ENCODE assay signal across 20 cellular contexts in the genomic region with DNA sequence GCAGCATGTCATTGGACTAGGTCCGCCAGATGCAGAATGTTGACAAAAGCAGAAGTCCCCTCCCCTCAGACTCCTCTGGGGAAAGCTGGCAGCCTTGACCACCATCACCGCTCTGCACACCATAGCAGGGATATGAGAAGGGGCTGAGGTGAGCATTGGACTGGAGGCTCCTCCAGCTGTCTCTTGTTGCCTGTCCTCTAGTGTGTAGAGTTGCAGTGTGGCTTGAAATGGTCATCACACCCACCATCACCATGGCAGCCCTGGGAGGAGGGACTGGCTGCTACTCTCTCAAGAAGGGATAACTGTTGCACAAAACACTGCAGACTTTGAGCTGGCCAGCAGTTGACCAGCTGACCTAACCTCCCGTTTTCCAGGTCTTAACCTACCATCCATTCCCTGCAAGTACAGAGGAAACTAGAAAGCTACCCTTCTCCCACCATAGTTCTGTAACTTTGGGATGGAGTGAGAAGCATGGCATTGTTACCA. TPM values are rescaled to one million over a fixed set of nuclear protein-coding genes. Genes with fewer than 3 reads are reported as not detected.
"Had no signal": no experiment of that assay in that cellular context is flagged by ENCODE, and none has a peak within 500 bp of the region (broad histone marks: within the 10 kb centered on the region; RNA-seq: fewer than 3 reads in every experiment).

No MANE protein-coding gene starts in this region.

- H3K9me3 ChIP-seq: SK-N-SH had no signal

- H3K9ac ChIP-seq: KMS-11, SK-N-SH had no signal

- H3K4me2 ChIP-seq: KMS-11, SK-N-SH had no signal

- H3K27ac ChIP-seq: KMS-11, RWPE1 had no signal

- ATAC-seq: Panc1, PC-3 had no signal

- DNase-seq: MM.1S, NCI-H1092 treated with DMSO at 0.1 percent for 48 hours, NCI-H1436, NCI-H187, NCI-H2029, NCI-H2081 treated with DMSO at 0.1 percent for 48 hours, NCI-H2171, NCI-H446, NCI-H510A, NCI-H524 treated with DMSO at 0.1 percent for 48 hours, NCI-H69, NCI-H774, SHP77, SK-N-SH, SW 1271 had no signal

RNA-seq across cellular contexts. Expression of a gene that starts 38.3 kb away (rescaled TPM):
- polyA plus RNA-seq: IMR-90 had no signal
